In genomic region chr20:5127204-5127858, GRCh38 we compare ENCODE assay signal across 1 cellular context.
TF ChIP-seq lines count a peak whose summit lies in the region.

No MANE protein-coding gene starts in this region.

TF ChIP-seq in HepG2, 621 proteins besides CTCF, POLR2A, EP300 and RAD21 (continued from another document and continues in another):
- no peak for TF ChIP-seq HOMEZ (CRISPR knock-in tag; IDR thresholded peaks at IDR 0.05; ENCODE audit: low read depth)
- peak in 1 of 2 experiments; percentile 17; a peak in 1 of 4 replicates for TF ChIP-seq HMGXB4 (CRISPR knock-in tag; IDR thresholded peaks at IDR 0.05; ENCODE audit: borderline replicate concordance in 1 of 2, low read depth in 1 of 2)
- TF ChIP-seq PAWR (CRISPR knock-in tag; IDR thresholded peaks at IDR 0.05; ENCODE audit: borderline replicate concordance) = no peak
- peak; percentile 73; the same call in 1 of the 2 replicates for TF ChIP-seq FOXM1 (CRISPR knock-in tag; IDR thresholded peaks at IDR 0.05)
- no peak for TF ChIP-seq TCF12 (IDR thresholded peaks at IDR 0.05)
- TF ChIP-seq TCF12 (CRISPR knock-in tag; IDR thresholded peaks at IDR 0.05) = no peak
- no peak; the same call in none of the 2 replicates for TF ChIP-seq ZBTB2 (CRISPR knock-in tag; IDR thresholded peaks at IDR 0.05; ENCODE audit: low read depth)
- no peak for TF ChIP-seq ZNF496 (CRISPR knock-in tag; IDR thresholded peaks at IDR 0.05; ENCODE audit: insufficient replicate concordance)
- TF ChIP-seq ZNF44 (CRISPR knock-in tag; IDR thresholded peaks at IDR 0.05) = no peak; the same call in 1 of the 2 replicates
- no peak for TF ChIP-seq NCOR1 (IDR thresholded peaks at IDR 0.05; ENCODE audit: borderline replicate concordance, low read length)
- no peak for TF ChIP-seq AGO1 (IDR thresholded peaks at IDR 0.05; ENCODE audit: low read depth, low read length, poor library complexity, severe bottlenecking)
- no peak for TF ChIP-seq SRF (IDR thresholded peaks at IDR 0.05; ENCODE audit: low read depth, low read length)
- TF ChIP-seq NFE2L1 (CRISPR knock-in tag; IDR thresholded peaks at IDR 0.05; ENCODE audit: borderline replicate concordance) = no peak
- TF ChIP-seq ZBTB42 (CRISPR knock-in tag; IDR thresholded peaks at IDR 0.05) = peak; percentile 33; the same call in 1 of the 2 replicates
- TF ChIP-seq ZNF781 (CRISPR knock-in tag; IDR thresholded peaks at IDR 0.05; ENCODE audit: borderline replicate concordance, not compliant biosample characterization) = no peak
- TF ChIP-seq ZFYVE20 (CRISPR knock-in tag; IDR thresholded peaks at IDR 0.05; ENCODE audit: borderline replicate concordance, low read depth) = no peak
- TF ChIP-seq ZSCAN22 (CRISPR knock-in tag; IDR thresholded peaks at IDR 0.05) = no peak
- TF ChIP-seq DBP (CRISPR knock-in tag; IDR thresholded peaks at IDR 0.05; ENCODE audit: not compliant biosample characterization) = no peak
- no peak for TF ChIP-seq FOXK2 (IDR thresholded peaks at IDR 0.05)
- no peak for TF ChIP-seq SUZ12 (IDR thresholded peaks at IDR 0.05; ENCODE audit: low read depth, low read length)
- no peak for TF ChIP-seq CC2D1A (CRISPR knock-in tag; IDR thresholded peaks at IDR 0.05)
- TF ChIP-seq TAF15 (IDR thresholded peaks at IDR 0.05; ENCODE audit: low read depth, low read length, poor library complexity, severe bottlenecking) = no peak
- TF ChIP-seq ZNF660 (CRISPR knock-in tag; IDR thresholded peaks at IDR 0.05; ENCODE audit: borderline replicate concordance, low read depth) = no peak
- no peak; the same call in 1 of the 2 replicates for TF ChIP-seq RNF219 (CRISPR knock-in tag; IDR thresholded peaks at IDR 0.05)
- no peak for TF ChIP-seq IKZF1 (IDR thresholded peaks at IDR 0.05)
- TF ChIP-seq LCORL (IDR thresholded peaks at IDR 0.05) = no peak
- no peak for TF ChIP-seq LCORL (CRISPR knock-in tag; IDR thresholded peaks at IDR 0.05)
- no peak for TF ChIP-seq NR2F6 (IDR thresholded peaks at IDR 0.05)
- TF ChIP-seq NR2F6 (CRISPR knock-in tag; IDR thresholded peaks at IDR 0.05) = no peak
- no peak for TF ChIP-seq RBAK (CRISPR knock-in tag; IDR thresholded peaks at IDR 0.05)
- no peak for TF ChIP-seq ZNF574 (CRISPR knock-in tag; IDR thresholded peaks at IDR 0.05)
- no peak for TF ChIP-seq SNAI1 (CRISPR knock-in tag; IDR thresholded peaks at IDR 0.05; ENCODE audit: borderline replicate concordance)
- no peak for TF ChIP-seq GTF2F1 (IDR thresholded peaks at IDR 0.05; ENCODE audit: low read length)
- no peak for TF ChIP-seq ZHX1 (CRISPR knock-in tag; IDR thresholded peaks at IDR 0.05; ENCODE audit: low read depth)
- no peak for TF ChIP-seq TAF1 (CRISPR knock-in tag; IDR thresholded peaks at IDR 0.05)
- no peak for TF ChIP-seq NONO (IDR thresholded peaks at IDR 0.05)
- 0 out of 2 replicates have a peak, but pooled peaks have one; percentile 32 for TF ChIP-seq NONO (CRISPR knock-in tag; conservative IDR thresholded peaks at IDR 0.05)
- no peak; the same call in 1 of the 2 replicates for TF ChIP-seq SIN3B (IDR thresholded peaks at IDR 0.05; ENCODE audit: low read length)
- TF ChIP-seq KLF13 (CRISPR knock-in tag; IDR thresholded peaks at IDR 0.05) = 0 out of 2 replicates have a peak, but pooled peaks have one; percentile 14
- peak; percentile 91; the same call in 1 of the 2 replicates for TF ChIP-seq MTA1 (CRISPR knock-in tag; IDR thresholded peaks at IDR 0.05; ENCODE audit: borderline replicate concordance)
- TF ChIP-seq HNF4A (CRISPR knock-in tag; IDR thresholded peaks at IDR 0.05) = no peak
- no peak for TF ChIP-seq ZNF589 (CRISPR knock-in tag; conservative IDR thresholded peaks at IDR 0.05)
- TF ChIP-seq MEIS2 (CRISPR knock-in tag; IDR thresholded peaks at IDR 0.05) = no peak
- peak; percentile 64; the same call in 1 of the 2 replicates for TF ChIP-seq HNF1B (CRISPR knock-in tag; IDR thresholded peaks at IDR 0.05)
- no peak for TF ChIP-seq ZNF746 (CRISPR knock-in tag; IDR thresholded peaks at IDR 0.05)
- 0 out of 2 replicates have a peak, but pooled peaks have one; percentile 20 for TF ChIP-seq ZNF468 (CRISPR knock-in tag; IDR thresholded peaks at IDR 0.05)
- TF ChIP-seq ZNF343 (CRISPR knock-in tag; IDR thresholded peaks at IDR 0.05) = no peak
- TF ChIP-seq ZNF337 (CRISPR knock-in tag; IDR thresholded peaks at IDR 0.05; ENCODE audit: borderline replicate concordance, low read depth) = 0 out of 2 replicates have a peak, but pooled peaks have one; percentile 48
- no peak for TF ChIP-seq ZNF562 (CRISPR knock-in tag; IDR thresholded peaks at IDR 0.05; ENCODE audit: borderline replicate concordance)
- no peak for TF ChIP-seq CHD4 (IDR thresholded peaks at IDR 0.05; ENCODE audit: borderline replicate concordance, low read length)
- TF ChIP-seq CERS6 (CRISPR knock-in tag; IDR thresholded peaks at IDR 0.05) = no peak
- TF ChIP-seq BATF2 (CRISPR knock-in tag; IDR thresholded peaks at IDR 0.05) = no peak
- TF ChIP-seq SAP130 (CRISPR knock-in tag; IDR thresholded peaks at IDR 0.05; ENCODE audit: low read depth) = no peak
